ENCODE assay signal across 13 cellular contexts in genomic region chr17:38419508-38419981, GRCh38. TPM values are rescaled to one million over a fixed set of nuclear protein-coding genes. Genes with fewer than 3 reads are reported as not detected.
DNase-seq lines count a peak whose midpoint lies in the region; ATAC-seq, FAIRE-seq and TF ChIP-seq lines count a peak whose summit lies in the region.
"Had no signal": no experiment of that assay in that cellular context is flagged by ENCODE, and none has a peak within 500 bp of the region (broad histone marks: within the 10 kb centered on the region; RNA-seq: fewer than 3 reads in every experiment).

No MANE protein-coding gene starts in this region.

- H3K4me1 Mint-ChIP-seq in GM23338 = peaks cover 83% of the 10 kb centered on the region

- no peak for FAIRE-seq in H54 (lab: Jason Lieb, UNC)
- FAIRE-seq: bronchial epithelial cell had no signal

- CTCF ChIA-PET in PC-3 (lab: Charles Lee) = interaction anchor here (0.6 kb wide), 2 partner anchors 91 to 138 kb away, joined by 3 read pairs; no protein-coding TSS in a partner anchor

- no peaks in the 10 kb centered on the region; the same call in 2 of the 3 replicates for H3K36me3 Mint-ChIP-seq in GM23338 (ENCODE audit: low read depth)

- H3K9me3 ChIP-seq in PC-3 (ENCODE audit: low read length) = no peaks in the 10 kb centered on the region
- H3K9me3 ChIP-seq in iPS-15b (ENCODE audit: control insufficient read depth, insufficient read depth, low read length) = no peaks in the 10 kb centered on the region

- H3K27ac ChIP-seq in GM23338 (ENCODE audit: low read depth) (no peak overlapping the region), PC-3 (ENCODE audit: low read length) (no peak overlapping the region)
- H3K27ac ChIP-seq: foreskin keratinocyte had no signal

- BruUV-seq in PC-3 (replicated peaks; lab: Mats Ljungman, UMichigan) = no TSS peak

- H3K4me3 ChIP-seq in GM23338 (peak overlapping the region; percentile 70), PC-3 (ENCODE audit: low read length) (no peak overlapping the region), iPS-15b (ENCODE audit: low read depth, low read length) (peak overlapping the region; percentile 72), skeletal muscle cell (ENCODE audit: low read depth, low read length) (peak overlapping the region; percentile 35)

- ATAC-seq in GM23338 = no peak
- no peak for ATAC-seq in PC-3
- ATAC-seq: foreskin keratinocyte had no signal

- H3K9me3 Mint-ChIP-seq in GM23338 = no peaks in the 10 kb centered on the region; the same call in 2 of the 3 replicates

- peaks cover 48% of the 10 kb centered on the region for H3K27me3 Mint-ChIP-seq in GM23338 (ENCODE audit: insufficient read depth, low read depth, poor library complexity)

- H3K36me3 ChIP-seq in GM23338 (ENCODE audit: insufficient read depth) (no peaks in the 10 kb centered on the region), PC-3 (ENCODE audit: low read depth, low read length) (no peaks in the 10 kb centered on the region), iPS-15b (ENCODE audit: control insufficient read depth, insufficient read depth, low read length) (no peaks in the 10 kb centered on the region)

- intact Hi-C loops in PC-3 (cut with micrococcal nuclease) = no loop called here

- H2AFZ ChIP-seq in GM23338 = no peak overlapping the region
- H2AFZ ChIP-seq in PC-3 (ENCODE audit: low read length) = no peak overlapping the region

- peak overlapping the region; percentile 84 for H3K4me2 ChIP-seq in GM23338
- 0 out of 2 replicates have a peak overlapping the region, but pooled peaks have one; percentile 26 for H3K4me2 ChIP-seq in PC-3 (ENCODE audit: low read length)

- no peak overlapping the region for H3K9ac ChIP-seq in PC-3 (ENCODE audit: low read length)
- H3K9ac ChIP-seq in iPS-15b (ENCODE audit: low read depth, low read length) = no peak overlapping the region

- H3K79me2 ChIP-seq in GM23338 (replicated peaks; ENCODE audit: insufficient read depth) = peaks cover 12% of the 10 kb centered on the region; the same call in 1 of the 2 replicates
- no peaks in the 10 kb centered on the region for H3K79me2 ChIP-seq in PC-3 (ENCODE audit: low read length)

- no peak overlapping the region for H3K27ac Mint-ChIP-seq in GM23338

- H3K27me3 ChIP-seq in GM23338 (ENCODE audit: insufficient read depth) (peaks cover 20% of the 10 kb centered on the region), PC-3 (ENCODE audit: low read length) (peaks cover 11% of the 10 kb centered on the region), iPS-15b (ENCODE audit: control insufficient read depth, insufficient read depth, low read length) (peaks cover 17% of the 10 kb centered on the region)

- peaks cover 78% of the 10 kb centered on the region for H3K4me1 ChIP-seq in GM23338 (ENCODE audit: insufficient read depth)
- 0 out of 2 replicates have a peak, but pooled peaks cover 3% of the 10 kb centered on the region for H3K4me1 ChIP-seq in PC-3 (ENCODE audit: insufficient read depth, low read length)
- peaks cover 18% of the 10 kb centered on the region for H3K4me1 ChIP-seq in iPS-15b (ENCODE audit: control insufficient read depth, insufficient read depth, low read length)

- no peak for TF ChIP-seq POLR2A in H54 (IDR thresholded peaks at IDR 0.05; ENCODE audit: low read depth, low read length)

- POLR2A ChIA-PET in PC-3 (lab: Charles Lee; ENCODE audit: unreplicated experiment) = no interaction called here

- H3F3A ChIP-seq in GM23338 (replicated peaks; ENCODE audit: low read depth) (peaks cover 36% of the 10 kb centered on the region; the same call in 1 of the 2 replicates), PC-3 (ENCODE audit: low read length, unreplicated experiment) (no peaks in the 10 kb centered on the region)

- peak overlapping the region; percentile 80 for H3K4me3 Mint-ChIP-seq in GM23338

- H3K9me2 ChIP-seq in GM23338 (ENCODE audit: insufficient read depth) (no peaks in the 10 kb centered on the region), PC-3 (replicated peaks; ENCODE audit: low read length) (no peaks in the 10 kb centered on the region)

- DNase-seq in GM23338 (ENCODE audit: low spot score) (peak; percentile 57), PC-3 (no peak), skeletal muscle cell (ENCODE audit: low read depth) (no peak), H54 (ENCODE audit: insufficient read length, low spot score) (no peak), AG08395 (ENCODE audit: low spot score) (no peak)
- no peak for DNase-seq in activated naive CD4-positive, alpha-beta T cell (lab: John Stamatoyannopoulos, UW)
- DNase-seq: activated CD8-positive, alpha-beta memory T cell treated with anti-CD3 and anti-CD28 coated beads, Interleukin-2, amount 50 U/mL, for 4 hours; DMS79; foreskin keratinocyte; NCI-H526 treated with DMSO at 0.1 percent for 48 hours; stimulated activated CD4-positive, alpha-beta T cell treated with anti-CD3 and anti-CD28 coated beads, Interleukin-4, amount 100 ng/mL, for 1 hour had no signal

- TF ChIP-seq CTCF in GM23338 (conservative IDR thresholded peaks at IDR 0.05; ENCODE audit: low read depth in 2 of 2) (no peak), PC-3 (conservative IDR thresholded peaks at IDR 0.05; ENCODE audit: low read depth, low read length) (no peak)

- H4K20me1 ChIP-seq in GM23338 (replicated peaks; ENCODE audit: insufficient read depth) = no peaks in the 10 kb centered on the region
- H4K20me1 ChIP-seq in PC-3 (ENCODE audit: low read length) = no peaks in the 10 kb centered on the region

TF ChIP-seq in GM23338, 12 proteins besides CTCF, POLR2A, EP300 and RAD21 (continues in another document):
- no peak for TF ChIP-seq NANOG (IDR thresholded peaks at IDR 0.05; ENCODE audit: borderline replicate concordance)
- no peak for TF ChIP-seq ZNF462 (CRISPR knock-in tag; IDR thresholded peaks at IDR 0.05)
- no peak for TF ChIP-seq POLR2AphosphoS5 (IDR thresholded peaks at IDR 0.05; ENCODE audit: low read depth)
- TF ChIP-seq EZH2phosphoT487 (IDR thresholded peaks at IDR 0.05; ENCODE audit: unreplicated experiment) = no peak
- TF ChIP-seq EZH2 (IDR thresholded peaks at IDR 0.05; ENCODE audit: low read depth, unreplicated experiment) = no peak
- TF ChIP-seq STAT1 (IDR thresholded peaks at IDR 0.05; ENCODE audit: unreplicated experiment) = no peak
- TF ChIP-seq CREB1 (CRISPR knock-in tag; IDR thresholded peaks at IDR 0.05; ENCODE audit: low read depth) = no peak
- no peak for TF ChIP-seq ZNF331 (CRISPR knock-in tag; IDR thresholded peaks at IDR 0.05; ENCODE audit: low read depth)
- no peak for TF ChIP-seq ZNF114 (CRISPR knock-in tag; IDR thresholded peaks at IDR 0.05)

RNA-seq across cellular contexts. Expression of gene ARHGAP23, which starts 8.7 kb away (rescaled TPM):
- total RNA-seq in GM23338 (2014; rRNA removed; shearing (Covaris generic)) = 116 and 150 TPM in 2 replicates
- 21.4 and 24.1 TPM in 2 replicates for polyA plus RNA-seq in GM23338 (2016; fragmentation: Nextera tagmentation; extraction: Ambion mirVana)
- total RNA-seq in PC-3 (2014; rRNA removed) = 9.0 and 10.6 TPM in 2 replicates

Comparison
In these comparisons a context has a peak if more than half of its experiments do, and no peak if none do; other contexts are left out.
1. RNA of gene ARHGAP23, which starts 8.7 kb away (total RNA-seq): 116 to 150 TPM in GM23338; 9.0 to 10.6 TPM in PC-3; every median in the first group is over 10 times any median in the second.